In genomic region chr12:52682381-52682660, GRCh38 we compare ENCODE assay signal across 1 cellular context.
TF ChIP-seq lines count a peak whose summit lies in the region.

No MANE protein-coding gene starts in this region.

TF ChIP-seq in WTC11, 78 proteins besides CTCF, POLR2A, EP300 and RAD21 (continued from another document):
- TF ChIP-seq FOXP1 (CRISPR knock-in tag; IDR thresholded peaks at IDR 0.05; ENCODE audit: borderline replicate concordance) (no peak), E2F5 (CRISPR knock-in tag; IDR thresholded peaks at IDR 0.05) (no peak), AR (CRISPR knock-in tag; IDR thresholded peaks at IDR 0.05) (no peak), MYBL2 (CRISPR knock-in tag; IDR thresholded peaks at IDR 0.05) (no peak), CREM (CRISPR knock-in tag; IDR thresholded peaks at IDR 0.05) (no peak), ZNF425 (CRISPR knock-in tag; conservative IDR thresholded peaks at IDR 0.05) (no peak), AFF4 (CRISPR knock-in tag; IDR thresholded peaks at IDR 0.05; ENCODE audit: borderline replicate concordance) (no peak), GRHL2 (CRISPR knock-in tag; IDR thresholded peaks at IDR 0.05; ENCODE audit: insufficient replicate concordance, severe bottlenecking) (no peak), MLX (CRISPR knock-in tag; IDR thresholded peaks at IDR 0.05) (no peak), ZNF232 (CRISPR knock-in tag; IDR thresholded peaks at IDR 0.05) (no peak)
- TF ChIP-seq, protein P1, sequence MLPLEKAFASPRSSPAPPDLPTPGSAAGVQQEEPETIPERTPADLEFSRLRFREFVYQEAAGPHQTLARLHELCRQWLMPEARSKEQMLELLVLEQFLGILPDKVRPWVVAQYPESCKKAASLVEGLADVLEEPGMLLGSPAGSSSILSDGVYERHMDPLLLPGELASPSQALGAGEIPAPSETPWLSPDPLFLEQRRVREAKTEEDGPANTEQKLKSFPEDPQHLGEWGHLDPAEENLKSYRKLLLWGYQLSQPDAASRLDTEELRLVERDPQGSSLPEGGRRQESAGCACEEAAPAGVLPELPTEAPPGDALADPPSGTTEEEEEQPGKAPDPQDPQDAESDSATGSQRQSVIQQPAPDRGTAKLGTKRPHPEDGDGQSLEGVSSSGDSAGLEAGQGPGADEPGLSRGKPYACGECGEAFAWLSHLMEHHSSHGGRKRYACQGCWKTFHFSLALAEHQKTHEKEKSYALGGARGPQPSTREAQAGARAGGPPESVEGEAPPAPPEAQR (CRISPR knock-in tag; IDR thresholded peaks at IDR 0.05), result no peak
- TF ChIP-seq, protein P2, sequence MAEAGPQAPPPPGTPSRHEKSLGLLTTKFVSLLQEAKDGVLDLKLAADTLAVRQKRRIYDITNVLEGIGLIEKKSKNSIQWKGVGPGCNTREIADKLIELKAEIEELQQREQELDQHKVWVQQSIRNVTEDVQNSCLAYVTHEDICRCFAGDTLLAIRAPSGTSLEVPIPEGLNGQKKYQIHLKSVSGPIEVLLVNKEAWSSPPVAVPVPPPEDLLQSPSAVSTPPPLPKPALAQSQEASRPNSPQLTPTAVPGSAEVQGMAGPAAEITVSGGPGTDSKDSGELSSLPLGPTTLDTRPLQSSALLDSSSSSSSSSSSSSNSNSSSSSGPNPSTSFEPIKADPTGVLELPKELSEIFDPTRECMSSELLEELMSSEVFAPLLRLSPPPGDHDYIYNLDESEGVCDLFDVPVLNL (CRISPR knock-in tag; IDR thresholded peaks at IDR 0.05; ENCODE audit: borderline replicate concordance, low read depth), result no peak
- TF ChIP-seq, protein P3, sequence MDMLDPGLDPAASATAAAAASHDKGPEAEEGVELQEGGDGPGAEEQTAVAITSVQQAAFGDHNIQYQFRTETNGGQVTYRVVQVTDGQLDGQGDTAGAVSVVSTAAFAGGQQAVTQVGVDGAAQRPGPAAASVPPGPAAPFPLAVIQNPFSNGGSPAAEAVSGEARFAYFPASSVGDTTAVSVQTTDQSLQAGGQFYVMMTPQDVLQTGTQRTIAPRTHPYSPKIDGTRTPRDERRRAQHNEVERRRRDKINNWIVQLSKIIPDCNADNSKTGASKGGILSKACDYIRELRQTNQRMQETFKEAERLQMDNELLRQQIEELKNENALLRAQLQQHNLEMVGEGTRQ (CRISPR knock-in tag; IDR thresholded peaks at IDR 0.05), result no peak
- TF ChIP-seq, protein P4, sequence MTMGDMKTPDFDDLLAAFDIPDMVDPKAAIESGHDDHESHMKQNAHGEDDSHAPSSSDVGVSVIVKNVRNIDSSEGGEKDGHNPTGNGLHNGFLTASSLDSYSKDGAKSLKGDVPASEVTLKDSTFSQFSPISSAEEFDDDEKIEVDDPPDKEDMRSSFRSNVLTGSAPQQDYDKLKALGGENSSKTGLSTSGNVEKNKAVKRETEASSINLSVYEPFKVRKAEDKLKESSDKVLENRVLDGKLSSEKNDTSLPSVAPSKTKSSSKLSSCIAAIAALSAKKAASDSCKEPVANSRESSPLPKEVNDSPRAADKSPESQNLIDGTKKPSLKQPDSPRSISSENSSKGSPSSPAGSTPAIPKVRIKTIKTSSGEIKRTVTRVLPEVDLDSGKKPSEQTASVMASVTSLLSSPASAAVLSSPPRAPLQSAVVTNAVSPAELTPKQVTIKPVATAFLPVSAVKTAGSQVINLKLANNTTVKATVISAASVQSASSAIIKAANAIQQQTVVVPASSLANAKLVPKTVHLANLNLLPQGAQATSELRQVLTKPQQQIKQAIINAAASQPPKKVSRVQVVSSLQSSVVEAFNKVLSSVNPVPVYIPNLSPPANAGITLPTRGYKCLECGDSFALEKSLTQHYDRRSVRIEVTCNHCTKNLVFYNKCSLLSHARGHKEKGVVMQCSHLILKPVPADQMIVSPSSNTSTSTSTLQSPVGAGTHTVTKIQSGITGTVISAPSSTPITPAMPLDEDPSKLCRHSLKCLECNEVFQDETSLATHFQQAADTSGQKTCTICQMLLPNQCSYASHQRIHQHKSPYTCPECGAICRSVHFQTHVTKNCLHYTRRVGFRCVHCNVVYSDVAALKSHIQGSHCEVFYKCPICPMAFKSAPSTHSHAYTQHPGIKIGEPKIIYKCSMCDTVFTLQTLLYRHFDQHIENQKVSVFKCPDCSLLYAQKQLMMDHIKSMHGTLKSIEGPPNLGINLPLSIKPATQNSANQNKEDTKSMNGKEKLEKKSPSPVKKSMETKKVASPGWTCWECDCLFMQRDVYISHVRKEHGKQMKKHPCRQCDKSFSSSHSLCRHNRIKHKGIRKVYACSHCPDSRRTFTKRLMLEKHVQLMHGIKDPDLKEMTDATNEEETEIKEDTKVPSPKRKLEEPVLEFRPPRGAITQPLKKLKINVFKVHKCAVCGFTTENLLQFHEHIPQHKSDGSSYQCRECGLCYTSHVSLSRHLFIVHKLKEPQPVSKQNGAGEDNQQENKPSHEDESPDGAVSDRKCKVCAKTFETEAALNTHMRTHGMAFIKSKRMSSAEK (CRISPR knock-in tag; IDR thresholded peaks at IDR 0.05; ENCODE audit: borderline replicate concordance), result no peak
